In the genomic region with DNA sequence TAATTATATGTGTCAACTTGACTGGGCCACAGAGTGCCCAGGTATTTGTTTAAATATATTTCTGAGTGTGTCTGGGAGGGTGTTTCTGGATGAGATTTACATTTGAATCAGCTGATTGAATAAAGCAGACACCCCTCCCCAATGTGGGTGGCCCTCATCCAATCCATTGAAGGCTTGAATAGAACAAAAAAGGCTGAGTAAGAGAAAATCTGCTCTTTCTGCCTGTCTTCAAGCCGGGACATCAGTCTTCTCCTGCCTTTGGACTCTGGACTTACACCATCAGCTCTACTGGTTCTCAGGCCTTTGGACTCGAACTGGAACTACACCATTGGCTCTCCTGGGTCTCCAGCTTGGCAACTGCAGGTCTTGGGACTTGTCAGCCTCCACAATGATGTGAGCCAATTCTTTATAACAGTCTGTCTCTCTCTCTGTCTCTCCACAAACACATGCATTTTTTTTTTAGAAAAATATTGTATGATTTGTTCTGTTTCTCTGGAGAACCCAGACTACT, we compare ENCODE assay signal across 19 cellular contexts. TPM values are rescaled to one million over a fixed set of nuclear protein-coding genes. Genes with fewer than 3 reads are reported as not detected.
A peak's percentile ranks its signal among the peaks of the same experiment; 100 is the strongest.
DNase-seq lines count a peak whose midpoint lies in the region; ATAC-seq, FAIRE-seq and TF ChIP-seq lines count a peak whose summit lies in the region.
"Had no signal": no experiment of that assay in that cellular context is flagged by ENCODE, and none has a peak within 500 bp of the region (broad histone marks: within the 10 kb centered on the region; RNA-seq: fewer than 3 reads in every experiment).

No MANE protein-coding gene starts in this region.

- no peaks in the 10 kb centered on the region for H3K9me3 Mint-ChIP-seq in brain
- no peaks in the 10 kb centered on the region for H3K9me3 Mint-ChIP-seq in natural killer cell treated with Interleukin-12 subunit alpha and Interleukin-12 subunit beta and Interleukin-15 and Interleukin-18, amount 100 ng/mL, for 72 hours
- H3K9me3 Mint-ChIP-seq: CD4-positive, alpha-beta memory T cell; H9 had no signal

- H3K23ac ChIP-seq in trophoblast cell (ENCODE audit: low read length) = no peak overlapping the region

- H3K4me1 Mint-ChIP-seq in brain = peaks cover 29% of the 10 kb centered on the region
- H3K4me1 Mint-ChIP-seq in natural killer cell treated with Interleukin-12 subunit alpha and Interleukin-12 subunit beta and Interleukin-15 and Interleukin-18, amount 100 ng/mL, for 72 hours (ENCODE audit: low read depth in 2 of 2) = peaks cover 5 to 7% of the 10 kb centered on the region in 2 donors

- no peaks in the 10 kb centered on the region for H3K79me2 ChIP-seq in HepG2 (ENCODE audit: insufficient read depth, low read length)
- H3K79me2 ChIP-seq in trophoblast cell (ENCODE audit: control insufficient read depth, insufficient read depth, low read length, poor library complexity) = peaks cover 5% of the 10 kb centered on the region

- H2BK5ac ChIP-seq in trophoblast cell (ENCODE audit: low read depth, low read length, poor library complexity) = no peak overlapping the region

- TF ChIP-seq POLR2A in HepG2 (IDR thresholded peaks at IDR 0.05; ENCODE audit: insufficient read depth in 1 of 2, low read depth in 2 of 2, low read length in 2 of 2) = no peak
- TF ChIP-seq POLR2A in right lobe of liver (IDR thresholded peaks at IDR 0.05) = no peak

- no peak overlapping the region for H3K18ac ChIP-seq in trophoblast cell (ENCODE audit: low read length)

- peak overlapping the region; percentile 44 for H2BK12ac ChIP-seq in trophoblast cell (ENCODE audit: low read length)

- no peaks in the 10 kb centered on the region for H3K36me3 Mint-ChIP-seq in brain
- H3K36me3 Mint-ChIP-seq in natural killer cell treated with Interleukin-12 subunit alpha and Interleukin-12 subunit beta and Interleukin-15 and Interleukin-18, amount 100 ng/mL, for 72 hours = no peaks in the 10 kb centered on the region

- H3K36me3 ChIP-seq in HepG2 (replicated peaks in 1 of 2; ENCODE audit: control insufficient read depth in 1 of 2, insufficient read depth in 2 of 2, low read length in 2 of 2) (no peaks in the 10 kb centered on the region; a peak in 1 of 5 replicates), right lobe of liver (no peaks in the 10 kb centered on the region), trophoblast cell (ENCODE audit: control insufficient read depth in 1 of 2, insufficient read depth in 2 of 2, low read length in 2 of 2) (no peaks in the 10 kb centered on the region)

- no peak for TF ChIP-seq EP300 in HepG2 (IDR thresholded peaks at IDR 0.05; ENCODE audit: low read depth in 2 of 2, low read length in 2 of 2)
- no peak for TF ChIP-seq EP300 in HepG2 (CRISPR knock-in tag; IDR thresholded peaks at IDR 0.05; ENCODE audit: borderline replicate concordance)

- no TSS peak for BruUV-seq in HepG2 (replicated peaks; lab: Mats Ljungman, UMichigan)

- POLR2A ChIA-PET in HepG2 (lab: Yijun Ruan, JAX) = no interaction called here

- H3K27me3 ChIP-seq in HepG2 (ENCODE audit: control insufficient read depth in 1 of 2, insufficient read depth in 2 of 2, low read length in 2 of 2) (0 out of 5 replicates have a peak, but pooled peaks cover 1 to 5% of the 10 kb centered on the region in 2 experiments), right lobe of liver (no peaks in the 10 kb centered on the region), trophoblast cell (ENCODE audit: insufficient read depth, low read length) (no peaks in the 10 kb centered on the region)

- no peak overlapping the region for H3K4ac ChIP-seq in trophoblast cell (ENCODE audit: low read depth, low read length)

- CTCF ChIA-PET in HepG2 (lab: Yijun Ruan, JAX; ENCODE audit: low intra/inter-chr PET ratio, low total read pairs) = interaction anchor here (1.6 kb wide), 1 partner anchor 34 kb away, joined by 8 read pairs; no protein-coding TSS in a partner anchor

- no peak overlapping the region for H2AK5ac ChIP-seq in trophoblast cell (ENCODE audit: low read length)

- H3K27ac ChIP-seq in HepG2 (ENCODE audit: extremely low read length, insufficient read depth, low read length) (no peak overlapping the region), right lobe of liver (no peak overlapping the region), trophoblast cell (ENCODE audit: low read depth, low read length) (no peak overlapping the region), coronary artery (no peak overlapping the region)
- H3K27ac ChIP-seq: C4-2B had no signal

- intact Hi-C loops in HepG2 (cut with micrococcal nuclease; ENCODE audit: unreplicated experiment) = no loop called here
- intact Hi-C loops in right lobe of liver (cut with DNase I) = loop anchor here (5.0 kb wide), 2 partner anchors 34 to 39 kb away; no protein-coding TSS in a partner anchor

- H4K8ac ChIP-seq in trophoblast cell (ENCODE audit: low read depth, low read length) = no peak overlapping the region

- no peak for TF ChIP-seq RAD21 in HepG2 (CRISPR knock-in tag; IDR thresholded peaks at IDR 0.05)

- H3K4me1 ChIP-seq in HepG2 (ENCODE audit: insufficient read depth, low read length) (peaks cover 21% of the 10 kb centered on the region; the same call in 1 of the 2 replicates), right lobe of liver (no peaks in the 10 kb centered on the region), trophoblast cell (ENCODE audit: control insufficient read depth in 1 of 2, insufficient read depth in 2 of 2, low read length in 2 of 2) (peaks cover 29% of the 10 kb centered on the region in 2 experiments)

- H3K4me2 ChIP-seq in HepG2 (ENCODE audit: low read depth, low read length) = no peak overlapping the region
- no peak overlapping the region for H3K4me2 ChIP-seq in trophoblast cell (ENCODE audit: low read length)

- TF ChIP-seq CTCF in HepG2 (CRISPR knock-in tag; IDR thresholded peaks at IDR 0.05) (no peak), right lobe of liver (IDR thresholded peaks at IDR 0.05) (no peak), brain (conservative IDR thresholded peaks at IDR 0.05) (no peak), coronary artery (IDR thresholded peaks at IDR 0.05) (no peak)

- H3K4me3 Mint-ChIP-seq in brain = peak overlapping the region in 2 of 5 experiments; percentile 19 to 74
- no peak overlapping the region for H3K4me3 Mint-ChIP-seq in natural killer cell treated with Interleukin-12 subunit alpha and Interleukin-12 subunit beta and Interleukin-15 and Interleukin-18, amount 100 ng/mL, for 72 hours
- H3K4me3 Mint-ChIP-seq: CD4-positive, alpha-beta memory T cell; H9 had no signal

- H2AFZ ChIP-seq in HepG2 (ENCODE audit: low read length) (no peak overlapping the region), trophoblast cell (ENCODE audit: insufficient read depth, low read length, poor library complexity) (no peak overlapping the region)

- H2BK120ac ChIP-seq in trophoblast cell (ENCODE audit: insufficient read depth, low read length, poor library complexity) = no peak overlapping the region

- peaks cover 11% of the 10 kb centered on the region for H3K79me1 ChIP-seq in trophoblast cell (ENCODE audit: low read length)

- H4K12ac ChIP-seq in trophoblast cell (ENCODE audit: low read depth, low read length) = no peak overlapping the region

- H3K27me3 Mint-ChIP-seq in brain = peaks cover 3% of the 10 kb centered on the region
- H3K27me3 Mint-ChIP-seq in natural killer cell treated with Interleukin-12 subunit alpha and Interleukin-12 subunit beta and Interleukin-15 and Interleukin-18, amount 100 ng/mL, for 72 hours = no peaks in the 10 kb centered on the region
- H3K27me3 Mint-ChIP-seq: CD4-positive, alpha-beta memory T cell had no signal

- no peak for ATAC-seq in HepG2
- no peak for ATAC-seq in right lobe of liver
- no peak for ATAC-seq in natural killer cell treated with Interleukin-12 subunit alpha and Interleukin-12 subunit beta and Interleukin-15 and Interleukin-18, amount 100 ng/mL, for 72 hours
- no peak for ATAC-seq in GM21529 (IDR thresholded peaks at IDR 0.05; ENCODE audit: unreplicated experiment)

- H3K9ac ChIP-seq in HepG2 (ENCODE audit: insufficient read depth, low read depth, low read length) = no peak overlapping the region
- H3K9ac ChIP-seq in trophoblast cell (ENCODE audit: low read length) = no peak overlapping the region

- H4K91ac ChIP-seq in trophoblast cell (ENCODE audit: low read depth, low read length) = no peak overlapping the region

- 0% methylated on average over 2 of the region's 2 CpGs for WGBS in HepG2 (ENCODE audit: low lambda C conversion rate)
- 40% methylated on average over 1 of the region's 2 CpGs for WGBS in right lobe of liver (ENCODE audit: insufficient coverage, low coverage, low lambda C conversion rate, missing lambda C conversion rate)
- WGBS in trophoblast cell (ENCODE audit: extremely low coverage, insufficient coverage, insufficient read length) = no CpG with 5 or more reads among the region's 2 CpGs

- H3K4me3 ChIP-seq in HepG2 (replicated peaks in 1 of 3; ENCODE audit: insufficient read depth in 1 of 3, low read depth in 2 of 3, low read length in 3 of 3) (no peak overlapping the region), right lobe of liver (no peak overlapping the region), trophoblast cell (ENCODE audit: low read depth, low read length) (no peak overlapping the region), coronary artery (no peak overlapping the region)

- no peak for DNase-seq in HepG2 (ENCODE audit: low spot score)
- no peak for DNase-seq in right lobe of liver
- no peak for DNase-seq in trophoblast cell
- no peak for DNase-seq in natural killer cell treated with Interleukin-12 subunit alpha and Interleukin-12 subunit beta and Interleukin-15 and Interleukin-18, amount 100 ng/mL, for 72 hours (ENCODE audit: low spot score)
- no peak for DNase-seq in coronary artery (ENCODE audit: low spot score)
- DNase-seq: 8988T; ACHN; CD4-positive, alpha-beta memory T cell; DMS153; DMS79; GDM1; H9 had no signal

- in situ Hi-C loops in HepG2 (cut with HindIII; ENCODE audit: extremely low pct_ligation_motif_present, low pct_unique_long_range_greater_than_20kb) = no loop called here

- H3K14ac ChIP-seq in trophoblast cell (ENCODE audit: low read length) = no peak overlapping the region

- H4K20me1 ChIP-seq in HepG2 (ENCODE audit: insufficient read depth, low read length) = 0 out of 2 replicates have a peak, but pooled peaks cover under 1% of the 10 kb centered on the region

- no peaks in the 10 kb centered on the region for H3K9me3 ChIP-seq in HepG2 (ENCODE audit: low read length)
- H3K9me3 ChIP-seq in right lobe of liver = no peaks in the 10 kb centered on the region
- no peaks in the 10 kb centered on the region for H3K9me3 ChIP-seq in trophoblast cell (ENCODE audit: insufficient read depth, low read depth, low read length)

- FAIRE-seq in HepG2 (lab: Jason Lieb, UNC) = no peak
- FAIRE-seq: GM12892, GM18507, H1 had no signal

- peak overlapping the region in 3 of 5 experiments; percentile 81 to 91 (median 86) for H3K27ac Mint-ChIP-seq in brain
- H3K27ac Mint-ChIP-seq in natural killer cell treated with Interleukin-12 subunit alpha and Interleukin-12 subunit beta and Interleukin-15 and Interleukin-18, amount 100 ng/mL, for 72 hours = no peak overlapping the region
- H3K27ac Mint-ChIP-seq: CD4-positive, alpha-beta memory T cell had no signal

RNA-seq across cellular contexts. Expression of a gene that starts 23.3 kb away (rescaled TPM):
- total RNA-seq in HepG2 (2016; rRNA removed; fragmentation: Illumina TruSeq; extraction: Trizol) (18.4 and 22.8 TPM in 2 replicates), right lobe of liver (1 to 10 TPM; 3.0 to 9.8 (median 5.5) TPM)
- total RNA-seq in HepG2 (2016; cell fraction: cytosol; rRNA removed; fragmentation: Illumina TruSeq; extraction: Trizol; ENCODE audit: low read depth) = 12.3 and 12.6 TPM in 2 replicates
- 15.4 and 23.8 TPM in 2 replicates for total RNA-seq in HepG2 (2016; cell fraction: insoluble cytoplasmic fraction; rRNA removed; fragmentation: Illumina TruSeq; extraction: Trizol)
- 28.1 and 28.2 TPM in 2 replicates for total RNA-seq in HepG2 (2016; cell fraction: membrane; rRNA removed; fragmentation: Illumina TruSeq; extraction: Trizol)
- 12.6 and 19.2 TPM in 2 replicates for total RNA-seq in HepG2 (2016; cell fraction: nucleus; rRNA removed; fragmentation: Illumina TruSeq; extraction: Trizol)
- polyA plus RNA-seq in HepG2 (2011; rRNA removed) (34.0 and 49.9 TPM in 2 replicates), brain (ENCODE audit: insufficient read depth, low read depth, low replicate concordance) (25.1 TPM)
- 31.4 and 37.8 TPM in 2 replicates for polyA plus RNA-seq in HepG2 (2011; cell fraction: cytosol; rRNA removed)
- 92.2 and 93.4 TPM in 2 replicates for polyA plus RNA-seq in HepG2 (2011; cell fraction: nucleus; rRNA removed)
- polyA plus RNA-seq in HepG2 (2012) = 25.0 and 27.5 TPM in 2 replicates
- polyA plus RNA-seq in HepG2 (2016; cell fraction: cytosol; fragmentation: Illumina TruSeq; extraction: Trizol; ENCODE audit: low read depth) = 18.4 and 18.5 TPM in 2 replicates
- polyA plus RNA-seq in HepG2 (2016; cell fraction: insoluble cytoplasmic fraction; fragmentation: Illumina TruSeq; extraction: Trizol; ENCODE audit: low read depth) = 20.6 and 24.8 TPM in 2 replicates
- polyA plus RNA-seq in HepG2 (2016; cell fraction: membrane; fragmentation: Illumina TruSeq; extraction: Trizol; ENCODE audit: low read depth) = 26.7 and 29.0 TPM in 2 replicates
- polyA plus RNA-seq in HepG2 (2016; cell fraction: nucleus; fragmentation: Illumina TruSeq; extraction: Trizol; ENCODE audit: insufficient read depth, low read depth) = 29.2 and 34.5 TPM in 2 replicates
- polyA minus RNA-seq in HepG2 (2011; rRNA and poly(A)+ RNA removed; ENCODE audit: low replicate concordance) = 82.0 and 176 TPM in 2 replicates
- 19.3 and 30.8 TPM in 2 replicates for polyA minus RNA-seq in HepG2 (2011; cell fraction: cytosol; rRNA and poly(A)+ RNA removed)
- polyA minus RNA-seq in HepG2 (2011; cell fraction: nucleus; rRNA and poly(A)+ RNA removed) = 26.3 and 29.8 TPM in 2 replicates
- polyA plus RNA-seq in trophoblast cell (2013) = 11.8 and 12.6 TPM in 2 replicates
- total RNA-seq in natural killer cell treated with Interleukin-12 subunit alpha and Interleukin-12 subunit beta and Interleukin-15 and Interleukin-18, amount 100 ng/mL, for 72 hours = 10 to 100 TPM; 15.8 to 34.5 TPM

RNA-seq across cellular contexts. Expression of a gene that starts 25.0 kb away (rescaled TPM):
- total RNA-seq in HepG2 (2016; rRNA removed; fragmentation: Illumina TruSeq; extraction: Trizol) = not detected in 2 replicates
- total RNA-seq in HepG2 (2016; cell fraction: cytosol; rRNA removed; fragmentation: Illumina TruSeq; extraction: Trizol; ENCODE audit: low read depth) = not detected in 2 replicates
- total RNA-seq in HepG2 (2016; cell fraction: insoluble cytoplasmic fraction; rRNA removed; fragmentation: Illumina TruSeq; extraction: Trizol) = not detected in 2 replicates
- total RNA-seq in HepG2 (2016; cell fraction: membrane; rRNA removed; fragmentation: Illumina TruSeq; extraction: Trizol) = not detected in 2 replicates
- not detected in 2 replicates for total RNA-seq in HepG2 (2016; cell fraction: nucleus; rRNA removed; fragmentation: Illumina TruSeq; extraction: Trizol)
- not detected in 2 replicates for polyA plus RNA-seq in HepG2 (2011; rRNA removed)
- not detected in 2 replicates for polyA plus RNA-seq in HepG2 (2011; cell fraction: cytosol; rRNA removed)
- 0.06 TPM in 1 of 2 replicates, not detected in the other for polyA plus RNA-seq in HepG2 (2011; cell fraction: nucleus; rRNA removed)
- polyA plus RNA-seq in HepG2 (2012) = 0.07 TPM in 1 of 2 replicates, not detected in the other
- polyA plus RNA-seq in HepG2 (2016; cell fraction: cytosol; fragmentation: Illumina TruSeq; extraction: Trizol; ENCODE audit: low read depth) = not detected in 2 replicates
- polyA plus RNA-seq in HepG2 (2016; cell fraction: insoluble cytoplasmic fraction; fragmentation: Illumina TruSeq; extraction: Trizol; ENCODE audit: low read depth) = not detected in 2 replicates
- polyA plus RNA-seq in HepG2 (2016; cell fraction: membrane; fragmentation: Illumina TruSeq; extraction: Trizol; ENCODE audit: low read depth) = not detected in 2 replicates
- polyA plus RNA-seq in HepG2 (2016; cell fraction: nucleus; fragmentation: Illumina TruSeq; extraction: Trizol; ENCODE audit: insufficient read depth, low read depth) = not detected in 2 replicates
- polyA minus RNA-seq in HepG2 (2011; rRNA and poly(A)+ RNA removed; ENCODE audit: low replicate concordance) = not detected in 2 replicates
- not detected in 2 replicates for polyA minus RNA-seq in HepG2 (2011; cell fraction: cytosol; rRNA and poly(A)+ RNA removed)
- not detected in 2 replicates for polyA minus RNA-seq in HepG2 (2011; cell fraction: nucleus; rRNA and poly(A)+ RNA removed)
- total RNA-seq in right lobe of liver = under 1 TPM in 4 of 6 experiments, not detected in 2; 0.11 to 0.32 (median 0.18) TPM
- 0.49 TPM for polyA plus RNA-seq in brain (ENCODE audit: insufficient read depth, low read depth, low replicate concordance)
- 34.4 and 34.6 TPM in 2 replicates for polyA plus RNA-seq in trophoblast cell (2013)
- not detected for total RNA-seq in natural killer cell treated with Interleukin-12 subunit alpha and Interleukin-12 subunit beta and Interleukin-15 and Interleukin-18, amount 100 ng/mL, for 72 hours
- total RNA-seq: Daoy had no signal

RNA-seq across cellular contexts. Expression of a gene that starts 42.8 kb away (rescaled TPM):
- 49.0 and 61.2 TPM in 2 replicates for total RNA-seq in HepG2 (2016; rRNA removed; fragmentation: Illumina TruSeq; extraction: Trizol)
- 7.3 and 8.4 TPM in 2 replicates for total RNA-seq in HepG2 (2016; cell fraction: cytosol; rRNA removed; fragmentation: Illumina TruSeq; extraction: Trizol; ENCODE audit: low read depth)
- 50.4 and 59.7 TPM in 2 replicates for total RNA-seq in HepG2 (2016; cell fraction: insoluble cytoplasmic fraction; rRNA removed; fragmentation: Illumina TruSeq; extraction: Trizol)
- 6.4 and 9.5 TPM in 2 replicates for total RNA-seq in HepG2 (2016; cell fraction: membrane; rRNA removed; fragmentation: Illumina TruSeq; extraction: Trizol)
- 41.5 and 46.2 TPM in 2 replicates for total RNA-seq in HepG2 (2016; cell fraction: nucleus; rRNA removed; fragmentation: Illumina TruSeq; extraction: Trizol)
- 20.3 and 20.5 TPM in 2 replicates for polyA plus RNA-seq in HepG2 (2011; rRNA removed)
- polyA plus RNA-seq in HepG2 (2011; cell fraction: cytosol; rRNA removed) = 10.7 and 11.3 TPM in 2 replicates
- 43.8 and 49.7 TPM in 2 replicates for polyA plus RNA-seq in HepG2 (2011; cell fraction: nucleus; rRNA removed)
- 33.1 and 42.8 TPM in 2 replicates for polyA plus RNA-seq in HepG2 (2012)
- 1.6 and 1.9 TPM in 2 replicates for polyA plus RNA-seq in HepG2 (2016; cell fraction: cytosol; fragmentation: Illumina TruSeq; extraction: Trizol; ENCODE audit: low read depth)
- polyA plus RNA-seq in HepG2 (2016; cell fraction: insoluble cytoplasmic fraction; fragmentation: Illumina TruSeq; extraction: Trizol; ENCODE audit: low read depth) = 54.9 and 57.4 TPM in 2 replicates
- polyA plus RNA-seq in HepG2 (2016; cell fraction: membrane; fragmentation: Illumina TruSeq; extraction: Trizol; ENCODE audit: low read depth) = 3.8 and 5.7 TPM in 2 replicates
- polyA plus RNA-seq in HepG2 (2016; cell fraction: nucleus; fragmentation: Illumina TruSeq; extraction: Trizol; ENCODE audit: insufficient read depth, low read depth) = 82.8 and 85.5 TPM in 2 replicates
- 8.3 and 17.5 TPM in 2 replicates for polyA minus RNA-seq in HepG2 (2011; rRNA and poly(A)+ RNA removed; ENCODE audit: low replicate concordance)
- 9.8 and 11.3 TPM in 2 replicates for polyA minus RNA-seq in HepG2 (2011; cell fraction: cytosol; rRNA and poly(A)+ RNA removed)
- 21.2 and 29.0 TPM in 2 replicates for polyA minus RNA-seq in HepG2 (2011; cell fraction: nucleus; rRNA and poly(A)+ RNA removed)
- 10 to 100 TPM in 5 of 6 experiments, 1 to 10 TPM in 1; 9.0 to 17.4 (median 11.1) TPM for total RNA-seq in right lobe of liver
- 12.6 TPM for polyA plus RNA-seq in brain (ENCODE audit: insufficient read depth, low read depth, low replicate concordance)
- polyA plus RNA-seq in trophoblast cell (2013) = 35.4 and 35.8 TPM in 2 replicates
- 10 to 100 TPM; 46.4 to 77.1 TPM for total RNA-seq in natural killer cell treated with Interleukin-12 subunit alpha and Interleukin-12 subunit beta and Interleukin-15 and Interleukin-18, amount 100 ng/mL, for 72 hours

Comparison
In these comparisons a context has a peak if more than half of its experiments do, and no peak if none do; other contexts are left out.
1. H3K27ac Mint-ChIP-seq: peak in brain (3 of 5); none in natural killer cell treated with Interleukin-12 subunit alpha and Interleukin-12 subunit beta and Interleukin-15 and Interleukin-18, amount 100 ng/mL, for 72 hours (0 of 2).